ENCODE assay signal across 3 cellular contexts in genomic region chr7:67453981-67454380, GRCh38.
TF ChIP-seq lines count a peak whose summit lies in the region.

No MANE protein-coding gene starts in this region.

TF ChIP-seq in SK-N-SH, 30 proteins besides CTCF, POLR2A, EP300 and RAD21:
- TF ChIP-seq FOXJ3 (CRISPR knock-in tag; IDR thresholded peaks at IDR 0.05) (peak; percentile 50; the same call in 1 of the 2 replicates), MXI1 (IDR thresholded peaks at IDR 0.05; ENCODE audit: low read depth, low read length) (peak; percentile 31; the same call in 1 of the 2 replicates), REST (IDR thresholded peaks at IDR 0.05; ENCODE audit: low read depth, low read length) (no peak)

TF ChIP-seq in SK-N-SH treated with all-trans-retinoic acid at 6 μM for 48 hours, 23 proteins besides CTCF, POLR2A, EP300 and RAD21:
- TF ChIP-seq TSHZ2 (CRISPR knock-in tag; IDR thresholded peaks at IDR 0.05) (no peak), BACH2 (CRISPR knock-in tag; IDR thresholded peaks at IDR 0.05; ENCODE audit: borderline replicate concordance) (no peak), PPARA (CRISPR knock-in tag; IDR thresholded peaks at IDR 0.05; ENCODE audit: borderline replicate concordance) (no peak), ZFP30 (CRISPR knock-in tag; IDR thresholded peaks at IDR 0.05) (no peak), ZFP3 (CRISPR knock-in tag; IDR thresholded peaks at IDR 0.05) (no peak), ISL1 (CRISPR knock-in tag; IDR thresholded peaks at IDR 0.05) (no peak), CREB5 (CRISPR knock-in tag; IDR thresholded peaks at IDR 0.05; ENCODE audit: low read depth) (no peak), SNAI2 (CRISPR knock-in tag; IDR thresholded peaks at IDR 0.05) (no peak), TCF4 (CRISPR knock-in tag; IDR thresholded peaks at IDR 0.05; ENCODE audit: borderline replicate concordance) (no peak), PATZ1 (CRISPR knock-in tag; IDR thresholded peaks at IDR 0.05; ENCODE audit: borderline replicate concordance) (no peak), ZNF565 (CRISPR knock-in tag; conservative IDR thresholded peaks at IDR 0.05; ENCODE audit: low read depth) (no peak), ARNTL (CRISPR knock-in tag; IDR thresholded peaks at IDR 0.05; ENCODE audit: borderline replicate concordance, low read depth) (no peak), RARB (CRISPR knock-in tag; IDR thresholded peaks at IDR 0.05) (no peak), TOX (CRISPR knock-in tag; IDR thresholded peaks at IDR 0.05; ENCODE audit: borderline replicate concordance) (no peak), GLIS3 (CRISPR knock-in tag; IDR thresholded peaks at IDR 0.05) (no peak), ZNF8 (CRISPR knock-in tag; IDR thresholded peaks at IDR 0.05) (no peak)

TF ChIP-seq in GM12878, 131 proteins besides CTCF, POLR2A, EP300 and RAD21:
- TF ChIP-seq YY1 (IDR thresholded peaks at IDR 0.05; ENCODE audit: low read depth, low read length) (no peak), FOXM1 (IDR thresholded peaks at IDR 0.05; ENCODE audit: low read depth, low read length) (no peak), SPI1 (IDR thresholded peaks at IDR 0.05; ENCODE audit: borderline replicate concordance, insufficient read depth, low read depth, low read length) (peak; percentile 31; the same call in 1 of the 2 replicates), E2F8 (IDR thresholded peaks at IDR 0.05; ENCODE audit: low read depth, partially characterized antibody) (no peak), IRF4 (IDR thresholded peaks at IDR 0.05; ENCODE audit: low read depth, low read length) (no peak)
